Comparison of ENCODE assay signal across 15 cellular contexts in genomic region chr6:158142789-158143188, GRCh38. TPM values are rescaled to one million over a fixed set of nuclear protein-coding genes. Genes with fewer than 3 reads are reported as not detected.
DNase-seq lines count a peak whose midpoint lies in the region; ATAC-seq and TF ChIP-seq lines count a peak whose summit lies in the region.
"Had no signal": no experiment of that assay in that cellular context is flagged by ENCODE, and none has a peak within 500 bp of the region (broad histone marks: within the 10 kb centered on the region; RNA-seq: fewer than 3 reads in every experiment).

No MANE protein-coding gene starts in this region.

- H3K4me3 ChIP-seq in lung: no peak overlapping the region
- H3K4me3 ChIP-seq in Caco-2 (ENCODE audit: low read depth, low read length): no peak overlapping the region
- H3K4me3 ChIP-seq: BLaER1 had no signal

- no peak overlapping the region for H3K27ac Mint-ChIP-seq in stimulated activated naive B cell treated with anti-CD40 and anti-IgM and Interleukin-4, amounts not matched to agents 10 μg/mL and 1 μg/mL and 100 μg/mL, for 72 hours
- H3K27ac Mint-ChIP-seq in Caco-2 (ENCODE audit: unreplicated experiment): no peak overlapping the region
- H3K27ac Mint-ChIP-seq: activated CD4-positive, alpha-beta memory T cell treated with anti-CD3 and anti-CD28 coated beads, Interleukin-2, amount 10 ng/mL, durations not matched to agents 7 days and 5 days; activated naive CD8-positive, alpha-beta T cell; H9 had no signal

- ATAC-seq in lung (ENCODE audit: insufficient read depth, low FRiP score) (peak; percentile 53), Right ventricle myocardium inferior (no peak), HG03095 (IDR thresholded peaks at IDR 0.05; ENCODE audit: unreplicated experiment) (no peak)
- ATAC-seq in stimulated activated naive B cell treated with anti-CD40 and anti-IgM and Interleukin-4, amounts not matched to agents 10 μg/mL and 1 μg/mL and 100 μg/mL, for 72 hours (replicated peaks): no peak

- intact Hi-C loops in Right ventricle myocardium inferior (cut with DNase I) (no loop called here), Caco-2 (cut with micrococcal nuclease; ENCODE audit: unreplicated experiment) (loop anchor here (10.0 kb wide), 1 partner anchor 62 kb away; no protein-coding TSS in a partner anchor)

- peaks cover 9 to 13% of the 10 kb centered on the region in 2 donors for H3K36me3 ChIP-seq in lung (ENCODE audit: control insufficient read depth in 2 of 2, insufficient read depth in 2 of 2, low read length in 2 of 2)
- peaks cover 2% of the 10 kb centered on the region; the same call in 1 of the 2 replicates for H3K36me3 ChIP-seq in Caco-2 (ENCODE audit: control insufficient read depth, insufficient read depth, low read length)

- no peaks in the 10 kb centered on the region for H3K4me1 Mint-ChIP-seq in stimulated activated naive B cell treated with anti-CD40 and anti-IgM and Interleukin-4, amounts not matched to agents 10 μg/mL and 1 μg/mL and 100 μg/mL, for 72 hours
- H3K4me1 Mint-ChIP-seq in Caco-2 (ENCODE audit: low read depth, unreplicated experiment): no peaks in the 10 kb centered on the region
- H3K4me1 Mint-ChIP-seq: neural crest cell had no signal

- DNase-seq in AG20443 (ENCODE audit: low spot score): peak; percentile 74
- DNase-seq in NCI-H2029 (lab: John Stamatoyannopoulos, UW): peak; percentile 81
- peak; percentile 72 to 75 for DNase-seq in dermis microvascular lymphatic vessel endothelial cell (ENCODE audit: low read depth in 2 of 2)
- DNase-seq in lung (ENCODE audit: low spot score): peak; percentile 44
- DNase-seq in stimulated activated naive B cell treated with anti-CD40 and anti-IgM and Interleukin-4, amounts not matched to agents 10 μg/mL and 1 μg/mL and 100 μg/mL, for 72 hours: no peak
- no peak for DNase-seq in Right ventricle myocardium inferior (ENCODE audit: missing footprints)
- no peak for DNase-seq in Caco-2
- DNase-seq: activated CD4-positive, alpha-beta memory T cell treated with anti-CD3 and anti-CD28 coated beads, Interleukin-2, amount 10 ng/mL, durations not matched to agents 7 days and 5 days; H9; NCI-H526; stimulated activated CD4-positive, alpha-beta T cell treated with anti-CD3 and anti-CD28 coated beads, Interleukin-12 subunit alpha, Interleukin-12 subunit beta, amount 100 ng/mL, for 4 hours had no signal

- H3K9me3 ChIP-seq in lung (ENCODE audit: control insufficient read depth in 2 of 2, insufficient read depth in 1 of 2, low read length in 1 of 2): no peaks in the 10 kb centered on the region
- H3K9me3 ChIP-seq in Caco-2: no peaks in the 10 kb centered on the region
- H3K9me3 ChIP-seq: BLaER1 had no signal

- CTCF ChIA-PET in Caco-2 (lab: Charles Lee): no interaction called here

- TF ChIP-seq CTCF in lung (IDR thresholded peaks at IDR 0.05; ENCODE audit: control extremely low read depth, extremely low read depth) (no peak), Caco-2 (IDR thresholded peaks at IDR 0.05; ENCODE audit: insufficient read depth in 1 of 2, low read depth in 1 of 2, low read length in 1 of 2, severe bottlenecking in 1 of 2, unreplicated experiment in 1 of 2) (no peak)

- H3K27ac ChIP-seq in lung (ENCODE audit: low read depth in 1 of 2, low read length in 1 of 2): no peak overlapping the region
- H3K27ac ChIP-seq: BLaER1 had no signal

- peaks cover 20 to 28% of the 10 kb centered on the region in 2 donors for H3K36me3 Mint-ChIP-seq in stimulated activated naive B cell treated with anti-CD40 and anti-IgM and Interleukin-4, amounts not matched to agents 10 μg/mL and 1 μg/mL and 100 μg/mL, for 72 hours
- peaks cover 16% of the 10 kb centered on the region for H3K36me3 Mint-ChIP-seq in Caco-2 (ENCODE audit: insufficient read depth, unreplicated experiment)

- BruUV-seq in Caco-2 (replicated peaks; lab: Mats Ljungman, UMichigan): no TSS peak

- POLR2A ChIA-PET in Caco-2 (lab: Charles Lee): no interaction called here

- H3K4me1 ChIP-seq in lung (ENCODE audit: control insufficient read depth in 2 of 2, insufficient read depth in 2 of 2, low read length in 2 of 2) (no peaks in the 10 kb centered on the region), Caco-2 (0 out of 2 replicates have a peak, but pooled peaks cover 3% of the 10 kb centered on the region)

- no peaks in the 10 kb centered on the region for H3K9me3 Mint-ChIP-seq in stimulated activated naive B cell treated with anti-CD40 and anti-IgM and Interleukin-4, amounts not matched to agents 10 μg/mL and 1 μg/mL and 100 μg/mL, for 72 hours
- no peaks in the 10 kb centered on the region for H3K9me3 Mint-ChIP-seq in Caco-2 (ENCODE audit: unreplicated experiment)
- H3K9me3 Mint-ChIP-seq: activated CD4-positive, alpha-beta memory T cell treated with anti-CD3 and anti-CD28 coated beads, Interleukin-2, amount 10 ng/mL, durations not matched to agents 7 days and 5 days; H9; neural crest cell had no signal

- H3K27me3 Mint-ChIP-seq in stimulated activated naive B cell treated with anti-CD40 and anti-IgM and Interleukin-4, amounts not matched to agents 10 μg/mL and 1 μg/mL and 100 μg/mL, for 72 hours: no peaks in the 10 kb centered on the region
- H3K27me3 Mint-ChIP-seq in Caco-2 (ENCODE audit: insufficient read depth, unreplicated experiment): no peaks in the 10 kb centered on the region
- H3K27me3 Mint-ChIP-seq: activated CD4-positive, alpha-beta memory T cell treated with anti-CD3 and anti-CD28 coated beads, Interleukin-2, amount 10 ng/mL, durations not matched to agents 7 days and 5 days; activated naive CD8-positive, alpha-beta T cell had no signal

- H3K27me3 ChIP-seq in lung (ENCODE audit: control insufficient read depth, insufficient read depth) (no peaks in the 10 kb centered on the region), Caco-2 (replicated peaks; ENCODE audit: control insufficient read depth, insufficient read depth, low read length) (no peaks in the 10 kb centered on the region)
- H3K27me3 ChIP-seq: BLaER1 had no signal

- H3K4me3 Mint-ChIP-seq in stimulated activated naive B cell treated with anti-CD40 and anti-IgM and Interleukin-4, amounts not matched to agents 10 μg/mL and 1 μg/mL and 100 μg/mL, for 72 hours: no peak overlapping the region
- no peak overlapping the region for H3K4me3 Mint-ChIP-seq in Caco-2 (ENCODE audit: unreplicated experiment)
- H3K4me3 Mint-ChIP-seq: activated CD4-positive, alpha-beta memory T cell treated with anti-CD3 and anti-CD28 coated beads, Interleukin-2, amount 10 ng/mL, durations not matched to agents 7 days and 5 days; activated naive CD8-positive, alpha-beta T cell; H9; neural crest cell had no signal

RNA-seq across cellular contexts. Expression of gene SERAC1, which starts 25.3 kb away (rescaled TPM):
- total RNA-seq in dermis microvascular lymphatic vessel endothelial cell (10.7 and 13.9 TPM in 2 replicates), lung (10 to 100 TPM in 1 of 2 donors, 1 to 10 TPM in 1; 5.6 to 10.1 TPM), Right ventricle myocardium inferior (5.5 TPM), Caco-2 (2022) (6.8 and 7.4 TPM in 2 replicates)
- 1 to 10 TPM; 3.1 to 4.1 TPM for polyA plus RNA-seq in lung

RNA-seq across cellular contexts. Expression of gene GTF2H5, which starts 25.4 kb away (rescaled TPM):
- total RNA-seq in dermis microvascular lymphatic vessel endothelial cell: 3.3 and 4.6 TPM in 2 replicates
- total RNA-seq in lung: 10 to 100 TPM in 1 of 2 donors, 1 to 10 TPM in 1; 5.9 to 16.7 TPM
- 10 to 100 TPM in 1 of 2 donors, 1 to 10 TPM in 1; 7.2 to 11.0 TPM for polyA plus RNA-seq in lung
- 27.0 TPM for total RNA-seq in Right ventricle myocardium inferior
- total RNA-seq in Caco-2 (2022): 17.8 and 18.1 TPM in 2 replicates

Comparison
In these comparisons a context has a peak if more than half of its experiments do, and no peak if none do; other contexts are left out.
1. DNase-seq: peak in AG20443 (single experiment), NCI-H2029 (single experiment), dermis microvascular lymphatic vessel endothelial cell (2 of 2) and lung (single experiment); none in stimulated activated naive B cell treated with anti-CD40 and anti-IgM and Interleukin-4, amounts not matched to agents 10 μg/mL and 1 μg/mL and 100 μg/mL, for 72 hours (single experiment), Right ventricle myocardium inferior (single experiment) and Caco-2 (0 of 2).